In the genomic region with DNA sequence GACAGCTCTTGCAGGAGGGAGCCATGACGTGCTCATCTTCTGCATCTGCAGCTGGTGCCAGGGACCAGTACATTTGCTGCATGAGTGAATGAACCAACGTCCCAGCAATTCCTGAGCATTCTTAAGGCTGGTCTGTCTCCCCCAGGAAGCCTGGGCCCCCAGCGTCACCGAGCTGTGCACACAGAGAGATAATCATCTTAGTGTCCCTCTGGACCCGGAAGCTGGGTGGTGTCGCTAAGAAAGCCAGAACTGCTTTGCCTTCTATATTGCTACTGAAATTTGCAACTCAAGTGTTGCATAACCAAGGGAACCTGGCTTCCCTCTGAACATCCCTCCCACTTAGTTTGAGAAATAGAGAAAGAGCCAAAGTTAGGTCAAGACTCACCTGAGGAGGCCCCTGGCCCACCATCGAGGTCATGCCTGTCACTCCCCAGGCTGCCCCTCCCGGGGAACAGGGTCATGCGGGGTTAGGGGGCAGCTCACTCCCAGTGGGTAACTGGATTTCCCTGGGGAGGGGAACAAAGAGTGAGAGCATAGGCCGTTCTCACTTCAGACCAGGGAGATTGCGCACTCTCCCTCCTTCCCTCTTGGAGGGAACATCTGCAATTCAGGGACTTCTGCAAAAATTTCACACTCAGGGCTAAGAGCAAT, we compare ENCODE assay signal across 8 cellular contexts.
DNase-seq lines count a peak whose midpoint lies in the region; ATAC-seq and TF ChIP-seq lines count a peak whose summit lies in the region.

No MANE protein-coding gene starts in this region.

- WGBS in heart left ventricle, 4 donors = 34 to 46% (median 43%) methylated on average over 11 of the region's 11 CpGs
- 24 to 35% (median 27%) methylated on average over 11 of the region's 11 CpGs for WGBS in spleen, 5 donors

- TF ChIP-seq POLR2A in heart left ventricle (IDR thresholded peaks at IDR 0.05) (no peak), spleen (IDR thresholded peaks at IDR 0.05) (peak in 1 of 3 donors; percentile 12)

- peaks cover 0 to 67% (median 43%) of the 10 kb centered on the region in 12 donors for H3K4me1 ChIP-seq in heart left ventricle
- peaks cover 21 to 59% (median 36%) of the 10 kb centered on the region in 6 donors for H3K4me1 ChIP-seq in spleen

- peak; percentile 46 for ATAC-seq in GM18909 (IDR thresholded peaks at IDR 0.05; ENCODE audit: poor library complexity, unreplicated experiment)
- ATAC-seq in HG02885 (IDR thresholded peaks at IDR 0.05; ENCODE audit: poor library complexity, unreplicated experiment) = peak; percentile 23
- peak; percentile 49 to 84 (median 64) for ATAC-seq in heart left ventricle

- intact Hi-C loops in heart left ventricle (cut with DNase I) = loop anchor here (5.0 to 10.0 kb wide), 11 partner anchors 35 to 952 kb away; a partner anchor contains a TSS
- intact Hi-C loops in spleen (cut with DNase I; ENCODE audit: low total_unique reads) = no loop called here

- no peaks in the 10 kb centered on the region for H3K27me3 ChIP-seq in heart left ventricle
- H3K27me3 ChIP-seq in spleen (replicated peaks in 1 of 7) = no peaks in the 10 kb centered on the region

- H3K36me3 ChIP-seq in heart left ventricle (no peaks in the 10 kb centered on the region), spleen (no peaks in the 10 kb centered on the region)

- DNase-seq in SKM-1 (lab: John Stamatoyannopoulos, UW; ENCODE audit: unreplicated experiment) (peak; percentile 65), heart left ventricle (peak in 4 of 5 donors; percentile 54 to 73 (median 58)), spleen (peak; percentile 80), cerebellum (ENCODE audit: low spot score) (no peak), RPMI8226 (no peak), SW 1271 (lab: John Stamatoyannopoulos, UW) (no peak)

- peak overlapping the region in 9 of 12 donors; percentile 7 to 41 (median 31) for H3K4me3 ChIP-seq in heart left ventricle
- peak overlapping the region in 3 of 8 donors; percentile 3 to 41 (median 5) for H3K4me3 ChIP-seq in spleen

- TF ChIP-seq CTCF in heart left ventricle (IDR thresholded peaks at IDR 0.05) = no peak
- TF ChIP-seq CTCF in spleen (IDR thresholded peaks at IDR 0.05 in 8 of 11, conservative IDR thresholded peaks at IDR 0.05 in 3 of 11) = no peak

- peak overlapping the region; percentile 74 to 97 (median 87) for H3K27ac ChIP-seq in heart left ventricle
- peak overlapping the region; percentile 21 to 88 (median 76) for H3K27ac ChIP-seq in spleen

- H3K9me3 ChIP-seq in heart left ventricle = peaks cover 0 to 25% (median 12%) of the 10 kb centered on the region in 12 donors
- peaks cover 0 to 35% (median 24%) of the 10 kb centered on the region in 8 donors for H3K9me3 ChIP-seq in spleen

Comparison
In these comparisons a context has a peak if more than half of its experiments do, and no peak if none do; other contexts are left out.
1. DNase-seq: peak in SKM-1 (single experiment), heart left ventricle (4 of 5) and spleen (single experiment); none in cerebellum (single experiment), RPMI8226 (single experiment) and SW 1271 (0 of 2).
2. Peak in every context shown above with its lines, with median percentiles within 50 percentile points of each other: ATAC-seq.